Comparison of ENCODE assay signal across 38 cellular contexts in genomic region chr10:58733436-58733835, GRCh38.
"Had no signal": no experiment of that assay in that cellular context is flagged by ENCODE, and none has a peak within 500 bp of the region (broad histone marks: within the 10 kb centered on the region; RNA-seq: fewer than 3 reads in every experiment).

No MANE protein-coding gene starts in this region.

- ATAC-seq: activated CD4-positive, CD25-positive, alpha-beta regulatory T cell treated with anti-CD3 and anti-CD28 coated beads, Interleukin-2, amount 50 U/mL, for 24 hours; gastrocnemius medialis; left cardiac atrium; left ventricle myocardium superior; mucosa of descending colon; stimulated activated memory B cell treated with anti-CD40 and anti-IgM and Interleukin-4, amounts not matched to agents 10 μg/mL and 1 μg/mL and 100 μg/mL, for 72 hours; stimulated activated naive CD8-positive, alpha-beta T cell treated with anti-CD3 and anti-CD28 coated beads, Interleukin-15, amount 100 ng/mL, for 72 hours; upper lobe of right lung had no signal

- H3K27me3 ChIP-seq: ascending aorta, cardiac muscle cell, dorsolateral prefrontal cortex, gastrocnemius medialis, sigmoid colon, thyroid gland, upper lobe of right lung had no signal

- H3K9me3 ChIP-seq: gastrocnemius medialis, psoas muscle, sigmoid colon, thyroid gland, upper lobe of right lung had no signal

- H3K4me2 ChIP-seq: smooth muscle cell had no signal

- H3K9ac ChIP-seq: parathyroid adenoma had no signal

- DNase-seq: activated CD4-positive, alpha-beta T cell treated with anti-CD3 and anti-CD28 coated beads for 48 hours; activated CD4-positive, alpha-beta T cell treated with anti-CD3 and anti-CD28 coated beads, Interleukin-2, amount 50 U/mL, for 48 hours; activated CD8-positive, alpha-beta memory T cell treated with anti-CD3 and anti-CD28 coated beads, Interleukin-2, amount 50 U/mL, for 48 hours; activated gamma-delta T cell; activated naive CD4-positive, alpha-beta T cell treated with anti-CD3 and anti-CD28 coated beads, Interleukin-2, amount 10 ng/mL, durations not matched to agents 7 days and 5 days; activated naive CD8-positive, alpha-beta T cell treated with anti-CD3 and anti-CD28 coated beads, Interleukin-2, amount 10 ng/mL, durations not matched to agents 7 days and 5 days; activated T-cell treated with anti-CD3 and anti-CD28 coated beads, Interleukin-2, amount 50 U/mL, for 24 hours; cerebellar nuclear complex; dorsolateral prefrontal cortex; effector memory CD4-positive, alpha-beta T cell; gastrocnemius medialis; head of caudate nucleus; hippocampal formation; left cardiac atrium; left ventricle myocardium superior; mucosa of descending colon; naive B cell; nucleus accumbens; psoas muscle; sigmoid colon; stimulated activated CD4-positive, alpha-beta T cell treated with anti-CD3 and anti-CD28 coated beads, Interleukin-1b, Interleukin-23, amount 100 ng/mL, for 48 hours; stimulated activated CD4-positive, alpha-beta T cell treated with anti-CD3 and anti-CD28 coated beads, Interleukin-4, amount 100 ng/mL, for 4 hours; stimulated activated CD8-positive, alpha-beta memory T cell treated with anti-CD3 and anti-CD28 coated beads, Interleukin-4, amount 100 ng/mL, for 48 hours; stimulated activated naive CD8-positive, alpha-beta T cell treated with anti-CD3 and anti-CD28 coated beads, Interleukin-15, amount 100 ng/mL, for 72 hours; substantia nigra; T-helper 9 cell; thyroid gland; upper lobe of right lung; WERI-Rb-1 had no signal

- H2AFZ ChIP-seq: parathyroid adenoma had no signal

- H3K79me2 ChIP-seq: parathyroid adenoma had no signal

- H3K4me3 Mint-ChIP-seq: activated naive CD4-positive, alpha-beta T cell treated with anti-CD3 and anti-CD28 coated beads, Interleukin-2, amount 10 ng/mL, durations not matched to agents 7 days and 5 days; activated naive CD8-positive, alpha-beta T cell treated with anti-CD3 and anti-CD28 coated beads, Interleukin-2, amount 10 ng/mL, durations not matched to agents 7 days and 5 days; activated T-cell treated with anti-CD3 and anti-CD28 coated beads, Interleukin-2, amount 50 U/mL, for 24 hours; brain; stimulated activated memory B cell treated with anti-CD40 and anti-IgM and Interleukin-4, amounts not matched to agents 10 μg/mL and 1 μg/mL and 100 μg/mL, for 72 hours; stimulated activated naive CD8-positive, alpha-beta T cell treated with anti-CD3 and anti-CD28 coated beads, Interleukin-15, amount 100 ng/mL, for 72 hours; T-helper 1 cell treated with Interleukin-12 subunit alpha and Interleukin-12 subunit beta and Interleukin-4 antibody, amounts not matched to agents 30 μg/mL and 1 μg/mL, for 36 hours had no signal

- H3K4me3 ChIP-seq: ascending aorta, cardiac muscle cell, coronary artery, dorsolateral prefrontal cortex, gastrocnemius medialis, mucosa of descending colon, psoas muscle, sigmoid colon, smooth muscle cell, thyroid gland, upper lobe of right lung had no signal

- H3K27me3 Mint-ChIP-seq: activated naive CD4-positive, alpha-beta T cell treated with anti-CD3 and anti-CD28 coated beads, Interleukin-2, amount 10 ng/mL, durations not matched to agents 7 days and 5 days; naive B cell; stimulated activated memory B cell treated with anti-CD40 and anti-IgM and Interleukin-4, amounts not matched to agents 10 μg/mL and 1 μg/mL and 100 μg/mL, for 72 hours; stimulated activated naive CD8-positive, alpha-beta T cell treated with anti-CD3 and anti-CD28 coated beads, Interleukin-15, amount 100 ng/mL, for 72 hours had no signal

- H3K4me1 ChIP-seq: parathyroid adenoma, thyroid gland, upper lobe of right lung had no signal

- H3K27ac ChIP-seq: ascending aorta, cardiac muscle cell, dorsolateral prefrontal cortex, parathyroid adenoma, sigmoid colon, thyroid gland, upper lobe of right lung, WERI-Rb-1 had no signal

- H3K36me3 Mint-ChIP-seq: activated naive CD4-positive, alpha-beta T cell treated with anti-CD3 and anti-CD28 coated beads, Interleukin-2, amount 10 ng/mL, durations not matched to agents 7 days and 5 days; activated naive CD8-positive, alpha-beta T cell treated with anti-CD3 and anti-CD28 coated beads, Interleukin-2, amount 10 ng/mL, durations not matched to agents 7 days and 5 days; naive B cell; stimulated activated memory B cell treated with anti-CD40 and anti-IgM and Interleukin-4, amounts not matched to agents 10 μg/mL and 1 μg/mL and 100 μg/mL, for 72 hours had no signal

- H3K36me3 ChIP-seq: ascending aorta, cardiac muscle cell, gastrocnemius medialis, sigmoid colon, thyroid gland, upper lobe of right lung, WERI-Rb-1 had no signal

- H3K27ac Mint-ChIP-seq: activated naive CD4-positive, alpha-beta T cell treated with anti-CD3 and anti-CD28 coated beads, Interleukin-2, amount 10 ng/mL, durations not matched to agents 7 days and 5 days; activated naive CD8-positive, alpha-beta T cell treated with anti-CD3 and anti-CD28 coated beads, Interleukin-2, amount 10 ng/mL, durations not matched to agents 7 days and 5 days; activated T-cell treated with anti-CD3 and anti-CD28 coated beads, Interleukin-2, amount 50 U/mL, for 24 hours; brain; naive B cell; stimulated activated memory B cell treated with anti-CD40 and anti-IgM and Interleukin-4, amounts not matched to agents 10 μg/mL and 1 μg/mL and 100 μg/mL, for 72 hours; stimulated activated naive CD8-positive, alpha-beta T cell treated with anti-CD3 and anti-CD28 coated beads, Interleukin-15, amount 100 ng/mL, for 72 hours; T-helper 1 cell treated with Interleukin-12 subunit alpha and Interleukin-12 subunit beta and Interleukin-4 antibody, amounts not matched to agents 30 μg/mL and 1 μg/mL, for 36 hours had no signal

- H3K4me1 Mint-ChIP-seq: activated naive CD4-positive, alpha-beta T cell treated with anti-CD3 and anti-CD28 coated beads, Interleukin-2, amount 10 ng/mL, durations not matched to agents 7 days and 5 days; activated naive CD8-positive, alpha-beta T cell treated with anti-CD3 and anti-CD28 coated beads, Interleukin-2, amount 10 ng/mL, durations not matched to agents 7 days and 5 days; naive B cell; stimulated activated memory B cell treated with anti-CD40 and anti-IgM and Interleukin-4, amounts not matched to agents 10 μg/mL and 1 μg/mL and 100 μg/mL, for 72 hours; stimulated activated naive CD8-positive, alpha-beta T cell treated with anti-CD3 and anti-CD28 coated beads, Interleukin-15, amount 100 ng/mL, for 72 hours had no signal
